Comparison of ENCODE assay signal across 14 cellular contexts in genomic region chr16:30003670-30004423, GRCh38. TPM values are rescaled to one million over a fixed set of nuclear protein-coding genes. Genes with fewer than 3 reads are reported as not detected.
DNase-seq lines count a peak whose midpoint lies in the region; ATAC-seq and TF ChIP-seq lines count a peak whose summit lies in the region.
"Had no signal": no experiment of that assay in that cellular context is flagged by ENCODE, and none has a peak within 500 bp of the region (broad histone marks: within the 10 kb centered on the region; RNA-seq: fewer than 3 reads in every experiment).

No MANE protein-coding gene starts in this region.

- ATAC-seq in stimulated activated effector memory CD8-positive, alpha-beta T cell treated with anti-CD3 and anti-CD28 coated beads, Interleukin-12 subunit alpha, Interleukin-12 subunit beta, amount 100 ng/mL, for 72 hours, result no peak

- no peak for DNase-seq in activated naive CD8-positive, alpha-beta T cell treated with anti-CD3 and anti-CD28 coated beads for 36 hours
- DNase-seq in Calu3 (no peak), DMS 273 treated with DMSO at 0.1 percent for 48 hours (lab: John Stamatoyannopoulos, UW) (no peak), DMS153 treated with DMSO at 0.1 percent for 48 hours (lab: John Stamatoyannopoulos, UW; ENCODE audit: unreplicated experiment) (no peak)
- DNase-seq in activated T-helper 2 cell treated with anti-CD3 and anti-CD28 coated beads, Interferon-gamma antibody, Interleukin-2, Interleukin-4, amounts not matched to agents 10 μg/mL and 5 μg/mL and 100 μg/mL, durations not matched to agents 14 hours and 24 hours and 36 hours (ENCODE audit: low spot score), result no peak
- DNase-seq in stimulated activated effector memory CD8-positive, alpha-beta T cell treated with anti-CD3 and anti-CD28 coated beads, Interleukin-12 subunit alpha, Interleukin-12 subunit beta, amount 100 ng/mL, for 72 hours (ENCODE audit: low spot score in 2 of 2), result no peak
- DNase-seq: Caco-2, DND-41, GDM1, NCI-H1694 treated with DMSO at 0.1 percent for 48 hours had no signal

- CTCF ChIA-PET in Calu3 (lab: Charles Lee), result interaction anchor here (0.6 kb wide), 1 partner anchor 22 kb away, joined by 12 read pairs; no protein-coding TSS in a partner anchor

- H3K4me1 Mint-ChIP-seq in activated naive CD8-positive, alpha-beta T cell (ENCODE audit: low read depth), result peaks cover 12% of the 10 kb centered on the region
- H3K4me1 Mint-ChIP-seq in activated naive CD8-positive, alpha-beta T cell treated with anti-CD3 and anti-CD28 coated beads for 36 hours, result peaks cover 5% of the 10 kb centered on the region
- peaks cover 6% of the 10 kb centered on the region for H3K4me1 Mint-ChIP-seq in Calu3 (ENCODE audit: low read depth, unreplicated experiment)
- no peaks in the 10 kb centered on the region for H3K4me1 Mint-ChIP-seq in activated T-helper 2 cell treated with anti-CD3 and anti-CD28 coated beads, Interferon-gamma antibody, Interleukin-2, Interleukin-4, amounts not matched to agents 10 μg/mL and 5 μg/mL and 100 μg/mL, durations not matched to agents 14 hours and 24 hours and 36 hours (ENCODE audit: low read depth)
- H3K4me1 Mint-ChIP-seq in stimulated activated effector memory CD8-positive, alpha-beta T cell treated with anti-CD3 and anti-CD28 coated beads, Interleukin-12 subunit alpha, Interleukin-12 subunit beta, amount 100 ng/mL, for 72 hours, result peaks cover 30% of the 10 kb centered on the region

- no peaks in the 10 kb centered on the region for H3K27me3 Mint-ChIP-seq in activated naive CD8-positive, alpha-beta T cell
- peaks cover 3% of the 10 kb centered on the region for H3K27me3 Mint-ChIP-seq in activated naive CD8-positive, alpha-beta T cell treated with anti-CD3 and anti-CD28 coated beads for 36 hours
- H3K27me3 Mint-ChIP-seq in Calu3 (ENCODE audit: unreplicated experiment), result no peaks in the 10 kb centered on the region
- peaks cover 3% of the 10 kb centered on the region for H3K27me3 Mint-ChIP-seq in activated T-helper 2 cell treated with anti-CD3 and anti-CD28 coated beads, Interferon-gamma antibody, Interleukin-2, Interleukin-4, amounts not matched to agents 10 μg/mL and 5 μg/mL and 100 μg/mL, durations not matched to agents 14 hours and 24 hours and 36 hours (ENCODE audit: low read depth)
- H3K27me3 Mint-ChIP-seq: IgD-negative memory B cell had no signal

- no peaks in the 10 kb centered on the region for H3K36me3 Mint-ChIP-seq in activated naive CD8-positive, alpha-beta T cell
- H3K36me3 Mint-ChIP-seq in activated naive CD8-positive, alpha-beta T cell treated with anti-CD3 and anti-CD28 coated beads for 36 hours, result no peaks in the 10 kb centered on the region
- peaks cover 40% of the 10 kb centered on the region for H3K36me3 Mint-ChIP-seq in Calu3 (ENCODE audit: insufficient read depth, unreplicated experiment)
- H3K36me3 Mint-ChIP-seq in activated T-helper 2 cell treated with anti-CD3 and anti-CD28 coated beads, Interferon-gamma antibody, Interleukin-2, Interleukin-4, amounts not matched to agents 10 μg/mL and 5 μg/mL and 100 μg/mL, durations not matched to agents 14 hours and 24 hours and 36 hours (ENCODE audit: low read depth), result peaks cover 31% of the 10 kb centered on the region
- H3K36me3 Mint-ChIP-seq in stimulated activated effector memory CD8-positive, alpha-beta T cell treated with anti-CD3 and anti-CD28 coated beads, Interleukin-12 subunit alpha, Interleukin-12 subunit beta, amount 100 ng/mL, for 72 hours, result peaks cover 54% of the 10 kb centered on the region

- H3K27ac Mint-ChIP-seq in activated naive CD8-positive, alpha-beta T cell, result peak overlapping the region; percentile 41
- H3K27ac Mint-ChIP-seq in activated naive CD8-positive, alpha-beta T cell treated with anti-CD3 and anti-CD28 coated beads for 36 hours, result no peak overlapping the region
- peak overlapping the region; percentile 59 for H3K27ac Mint-ChIP-seq in Calu3 (ENCODE audit: unreplicated experiment)
- H3K27ac Mint-ChIP-seq in activated T-helper 2 cell treated with anti-CD3 and anti-CD28 coated beads, Interferon-gamma antibody, Interleukin-2, Interleukin-4, amounts not matched to agents 10 μg/mL and 5 μg/mL and 100 μg/mL, durations not matched to agents 14 hours and 24 hours and 36 hours, result peak overlapping the region; percentile 21
- peak overlapping the region; percentile 37 for H3K27ac Mint-ChIP-seq in stimulated activated effector memory CD8-positive, alpha-beta T cell treated with anti-CD3 and anti-CD28 coated beads, Interleukin-12 subunit alpha, Interleukin-12 subunit beta, amount 100 ng/mL, for 72 hours

- TF ChIP-seq CTCF in Calu3 (IDR thresholded peaks at IDR 0.05; ENCODE audit: unreplicated experiment), result no peak

- no peak overlapping the region for H3K4me3 Mint-ChIP-seq in activated naive CD8-positive, alpha-beta T cell
- no peak overlapping the region for H3K4me3 Mint-ChIP-seq in activated naive CD8-positive, alpha-beta T cell treated with anti-CD3 and anti-CD28 coated beads for 36 hours
- H3K4me3 Mint-ChIP-seq in Calu3 (ENCODE audit: low read depth, unreplicated experiment), result no peak overlapping the region
- no peak overlapping the region for H3K4me3 Mint-ChIP-seq in activated T-helper 2 cell treated with anti-CD3 and anti-CD28 coated beads, Interferon-gamma antibody, Interleukin-2, Interleukin-4, amounts not matched to agents 10 μg/mL and 5 μg/mL and 100 μg/mL, durations not matched to agents 14 hours and 24 hours and 36 hours (ENCODE audit: low read depth)
- H3K4me3 Mint-ChIP-seq in stimulated activated effector memory CD8-positive, alpha-beta T cell treated with anti-CD3 and anti-CD28 coated beads, Interleukin-12 subunit alpha, Interleukin-12 subunit beta, amount 100 ng/mL, for 72 hours, result no peak overlapping the region
- H3K4me3 Mint-ChIP-seq: IgD-negative memory B cell had no signal

- no peaks in the 10 kb centered on the region for H3K9me3 Mint-ChIP-seq in activated naive CD8-positive, alpha-beta T cell (ENCODE audit: low read depth)
- no peaks in the 10 kb centered on the region for H3K9me3 Mint-ChIP-seq in activated naive CD8-positive, alpha-beta T cell treated with anti-CD3 and anti-CD28 coated beads for 36 hours
- no peaks in the 10 kb centered on the region for H3K9me3 Mint-ChIP-seq in Calu3 (ENCODE audit: low read depth, unreplicated experiment)
- H3K9me3 Mint-ChIP-seq in activated T-helper 2 cell treated with anti-CD3 and anti-CD28 coated beads, Interferon-gamma antibody, Interleukin-2, Interleukin-4, amounts not matched to agents 10 μg/mL and 5 μg/mL and 100 μg/mL, durations not matched to agents 14 hours and 24 hours and 36 hours, result no peaks in the 10 kb centered on the region
- no peaks in the 10 kb centered on the region for H3K9me3 Mint-ChIP-seq in stimulated activated effector memory CD8-positive, alpha-beta T cell treated with anti-CD3 and anti-CD28 coated beads, Interleukin-12 subunit alpha, Interleukin-12 subunit beta, amount 100 ng/mL, for 72 hours
- H3K9me3 Mint-ChIP-seq: IgD-negative memory B cell had no signal

- intact Hi-C loops in Calu3 (cut with micrococcal nuclease; ENCODE audit: unreplicated experiment), result loop anchor here (2.0 kb wide), 1 partner anchor 105 kb away; the partner anchor contains the start of gene SEZ6L2
- intact Hi-C loops in activated T-helper 2 cell treated with anti-CD3 and anti-CD28 coated beads, Interferon-gamma antibody, Interleukin-2, Interleukin-4, amounts not matched to agents 10 μg/mL and 5 μg/mL and 100 μg/mL, durations not matched to agents 14 hours and 24 hours and 36 hours (cut with micrococcal nuclease), result no loop called here

- BruUV-seq in Calu3 (replicated peaks; lab: Mats Ljungman, UMichigan), result no TSS peak

RNA-seq across cellular contexts. Expression of gene DOC2A, which starts 7.0 kb away (rescaled TPM):
- total RNA-seq in activated naive CD8-positive, alpha-beta T cell treated with anti-CD3 and anti-CD28 coated beads for 36 hours, result 1 to 10 TPM in 1 of 2 experiments, under 1 TPM in 1; 0.89 to 1.4 TPM
- total RNA-seq in Calu3 (2022), result 18.0 and 19.9 TPM in 2 replicates
- 0.87 and 1.2 TPM in 2 replicates for total RNA-seq in activated T-helper 2 cell treated with anti-CD3 and anti-CD28 coated beads, Interferon-gamma antibody, Interleukin-2, Interleukin-4, amounts not matched to agents 10 μg/mL and 5 μg/mL and 100 μg/mL, durations not matched to agents 14 hours and 24 hours and 36 hours
- total RNA-seq: SJSA1 had no signal

RNA-seq across cellular contexts. Expression of gene INO80E, which starts 7.8 kb away (rescaled TPM):
- total RNA-seq in activated naive CD8-positive, alpha-beta T cell treated with anti-CD3 and anti-CD28 coated beads for 36 hours, result 10 to 100 TPM; 83.8 to 91.1 TPM
- total RNA-seq in Calu3 (2022), result 107 TPM in 2 replicates
- 112 and 119 TPM in 2 replicates for total RNA-seq in activated T-helper 2 cell treated with anti-CD3 and anti-CD28 coated beads, Interferon-gamma antibody, Interleukin-2, Interleukin-4, amounts not matched to agents 10 μg/mL and 5 μg/mL and 100 μg/mL, durations not matched to agents 14 hours and 24 hours and 36 hours

RNA-seq across cellular contexts. Expression of gene HIRIP3, which starts 8.4 kb away (rescaled TPM):
- 10 to 100 TPM; 39.5 to 41.4 TPM for total RNA-seq in activated naive CD8-positive, alpha-beta T cell treated with anti-CD3 and anti-CD28 coated beads for 36 hours
- 26.3 and 28.5 TPM in 2 replicates for total RNA-seq in Calu3 (2022)
- 40.3 and 40.7 TPM in 2 replicates for total RNA-seq in activated T-helper 2 cell treated with anti-CD3 and anti-CD28 coated beads, Interferon-gamma antibody, Interleukin-2, Interleukin-4, amounts not matched to agents 10 μg/mL and 5 μg/mL and 100 μg/mL, durations not matched to agents 14 hours and 24 hours and 36 hours

RNA-seq across cellular contexts. Expression of gene C16orf92, which starts 19.2 kb away (rescaled TPM):
- not detected for total RNA-seq in activated naive CD8-positive, alpha-beta T cell treated with anti-CD3 and anti-CD28 coated beads for 36 hours
- total RNA-seq in Calu3 (2022), result not detected in 2 replicates
- total RNA-seq in activated T-helper 2 cell treated with anti-CD3 and anti-CD28 coated beads, Interferon-gamma antibody, Interleukin-2, Interleukin-4, amounts not matched to agents 10 μg/mL and 5 μg/mL and 100 μg/mL, durations not matched to agents 14 hours and 24 hours and 36 hours, result not detected in 2 replicates
- total RNA-seq: Caco-2, HT1080, SJSA1 had no signal

RNA-seq across cellular contexts. Expression of gene TLCD3B, which starts 27.2 kb away (rescaled TPM):
- total RNA-seq in activated naive CD8-positive, alpha-beta T cell treated with anti-CD3 and anti-CD28 coated beads for 36 hours, result 1 to 10 TPM; 1.2 to 2.0 TPM
- total RNA-seq in Calu3 (2022), result 0.90 and 1.5 TPM in 2 replicates
- 2.3 and 2.6 TPM in 2 replicates for total RNA-seq in activated T-helper 2 cell treated with anti-CD3 and anti-CD28 coated beads, Interferon-gamma antibody, Interleukin-2, Interleukin-4, amounts not matched to agents 10 μg/mL and 5 μg/mL and 100 μg/mL, durations not matched to agents 14 hours and 24 hours and 36 hours
